Comparison of ENCODE assay signal across 1 cellular context in the genomic region with DNA sequence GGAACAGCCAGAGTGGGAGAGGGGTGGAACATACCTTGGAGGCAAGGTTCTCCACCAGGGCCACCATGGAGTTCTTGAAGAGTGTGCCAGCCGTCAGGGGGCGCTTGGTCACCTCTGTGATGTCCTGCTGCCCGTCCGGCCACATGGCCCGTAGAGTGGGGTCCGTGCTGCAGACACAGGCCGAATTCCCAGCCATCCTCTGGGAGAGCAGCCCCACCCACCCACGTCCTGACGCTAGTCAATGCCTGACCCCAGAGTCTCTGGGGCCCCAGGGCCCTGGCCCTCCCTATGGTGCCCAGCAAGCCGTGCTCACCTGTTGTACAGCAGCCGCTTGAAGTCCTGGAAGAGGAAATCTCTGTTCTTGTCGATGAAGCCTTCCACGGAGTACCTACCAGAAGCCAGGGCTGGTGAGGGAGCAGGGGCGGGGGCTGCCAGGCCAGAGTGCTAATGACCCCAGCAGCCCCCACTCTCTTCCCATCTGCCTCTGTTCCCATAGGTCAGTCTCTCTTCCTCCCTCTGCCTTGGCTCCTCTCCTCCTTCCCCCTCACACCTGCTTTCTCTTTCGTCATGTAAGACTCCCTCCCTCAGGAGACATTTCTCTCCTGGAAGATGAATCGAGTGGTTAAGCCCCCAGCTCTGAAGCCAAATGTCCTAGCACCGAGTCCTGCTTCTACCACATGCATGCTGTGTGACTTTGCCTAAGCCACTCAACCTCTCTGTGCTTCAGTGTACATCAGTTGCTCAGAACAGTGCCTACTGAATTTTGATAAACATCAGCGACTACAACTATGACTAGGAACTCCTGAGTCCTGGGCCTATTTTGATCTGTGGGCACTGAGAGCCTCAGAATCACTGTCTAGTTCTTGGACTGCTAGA.
TF ChIP-seq lines count a peak whose summit lies in the region.

No MANE protein-coding gene starts in this region.

TF ChIP-seq in H1, 55 proteins besides CTCF, POLR2A, EP300 and RAD21 (continued from another document):
- TF ChIP-seq, protein P1, sequence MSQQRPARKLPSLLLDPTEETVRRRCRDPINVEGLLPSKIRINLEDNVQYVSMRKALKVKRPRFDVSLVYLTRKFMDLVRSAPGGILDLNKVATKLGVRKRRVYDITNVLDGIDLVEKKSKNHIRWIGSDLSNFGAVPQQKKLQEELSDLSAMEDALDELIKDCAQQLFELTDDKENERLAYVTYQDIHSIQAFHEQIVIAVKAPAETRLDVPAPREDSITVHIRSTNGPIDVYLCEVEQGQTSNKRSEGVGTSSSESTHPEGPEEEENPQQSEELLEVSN (IDR thresholded peaks at IDR 0.05): peak; percentile 45; the same call in 1 of the 2 replicates
- TF ChIP-seq TEAD4 (IDR thresholded peaks at IDR 0.05; ENCODE audit: low read depth, low read length) (no peak), BACH1 (IDR thresholded peaks at IDR 0.05; ENCODE audit: low read length) (no peak), HDAC2 (IDR thresholded peaks at IDR 0.05; ENCODE audit: borderline replicate concordance in 1 of 2, low read depth in 2 of 2, low read length in 2 of 2) (peak in 1 of 2 experiments; percentile 55; a peak in 1 of 4 replicates), KDM1A (IDR thresholded peaks at IDR 0.05; ENCODE audit: borderline replicate concordance, low read length) (peak; percentile 91)
